20 cellular contexts compared by ENCODE assay signal in genomic region chr16:60214321-60214720, GRCh38.
"Had no signal": no experiment of that assay in that cellular context is flagged by ENCODE, and none has a peak within 500 bp of the region (broad histone marks: within the 10 kb centered on the region; RNA-seq: fewer than 3 reads in every experiment).

No MANE protein-coding gene starts in this region.

- H3K36me3 ChIP-seq: SJSA1 had no signal

- H3K27ac ChIP-seq: HL-60, SJSA1, SK-N-MC had no signal

- H3K4me1 ChIP-seq: SJSA1 had no signal

- H3K27me3 ChIP-seq: SJSA1 had no signal

- H3K4me3 ChIP-seq: SJSA1, SK-N-MC had no signal

- DNase-seq: KBM-7, MV-4-11, NCI-H1048, NCI-H1105, NCI-H1417, NCI-H1436 treated with DMSO at 0.1 percent for 48 hours, NCI-H1694, NCI-H187 treated with DMSO at 0.1 percent for 48 hours, NCI-H2029 treated with DMSO at 0.1 percent for 48 hours, NCI-H2171 treated with DMSO at 0.1 percent for 48 hours, NCI-H345, NCI-H446 treated with DMSO at 0.1 percent for 48 hours, NCI-H510A treated with DMSO at 0.1 percent for 48 hours, NCI-H526, Right ventricle myocardium superior, RPMI8226, SIG-M5 had no signal
